In genomic region chr2:3670941-3671340, GRCh38 we compare ENCODE assay signal across 37 cellular contexts. TPM values are rescaled to one million over a fixed set of nuclear protein-coding genes. Genes with fewer than 3 reads are reported as not detected.
"Had no signal": no experiment of that assay in that cellular context is flagged by ENCODE, and none has a peak within 500 bp of the region (broad histone marks: within the 10 kb centered on the region; RNA-seq: fewer than 3 reads in every experiment).

No MANE protein-coding gene starts in this region.

- H3K27me3 ChIP-seq: ascending aorta, cardiac muscle cell had no signal

- H3K36me3 ChIP-seq: ascending aorta, cardiac muscle cell had no signal

- H3K27me3 Mint-ChIP-seq: activated CD4-positive, alpha-beta T cell treated with anti-CD3 and anti-CD28 coated beads, Interleukin-2, amount 10 ng/mL, durations not matched to agents 7 days and 5 days; activated CD8-positive, alpha-beta memory T cell treated with anti-CD3 and anti-CD28 coated beads, Interleukin-2, amount 10 ng/mL, durations not matched to agents 7 days and 5 days; activated naive CD4-positive, alpha-beta T cell treated with anti-CD3 and anti-CD28 coated beads, Interleukin-2, amount 50 U/mL, for 24 hours had no signal

- DNase-seq: activated CD4-positive, alpha-beta T cell treated with anti-CD3 and anti-CD28 coated beads for 36 hours; activated CD4-positive, alpha-beta T cell treated with anti-CD3 and anti-CD28 coated beads, Interleukin-2, amount 10 ng/mL, durations not matched to agents 7 days and 5 days; activated CD4-positive, alpha-beta T cell treated with anti-CD3 and anti-CD28 coated beads, Interleukin-2, amount 50 U/mL, for 48 hours; activated CD8-positive, alpha-beta memory T cell treated with anti-CD3 and anti-CD28 coated beads for 24 hours; activated CD8-positive, alpha-beta memory T cell treated with anti-CD3 and anti-CD28 coated beads, Interleukin-2, amount 10 ng/mL, durations not matched to agents 7 days and 5 days; activated CD8-positive, alpha-beta memory T cell treated with anti-CD3 and anti-CD28 coated beads, Interleukin-2, amount 50 U/mL, for 48 hours; activated gamma-delta T cell; activated naive CD4-positive, alpha-beta T cell treated with Interleukin-2 at 50 U/mL for 16 hours; activated naive CD8-positive, alpha-beta T cell treated with anti-CD3 and anti-CD28 coated beads, Interleukin-2, amount 10 ng/mL, durations not matched to agents 7 days and 5 days; activated T-cell treated with anti-CD3 and anti-CD28 coated beads, Interleukin-2, amount 50 U/mL, for 48 hours; amygdala; MM.1S; MV-4-11; NCI-H1092 treated with DMSO at 0.1 percent for 48 hours; NCI-H1417; NCI-H146; NCI-H187; NCI-H2029 treated with DMSO at 0.1 percent for 48 hours; NCI-H2107; NCI-H2171; NCI-H510A; NCI-H526; NCI-H748 treated with DMSO at 0.1 percent for 48 hours; PC-9; Right ventricle myocardium superior; SW 1271; T-helper 1 cell; T1000 had no signal

- ATAC-seq: activated CD4-positive, alpha-beta T cell treated with anti-CD3 and anti-CD28 coated beads for 36 hours; activated CD4-positive, CD25-positive, alpha-beta regulatory T cell treated with anti-CD3 and anti-CD28 coated beads, Interleukin-2, amount 50 U/mL, for 24 hours; activated CD8-positive, alpha-beta memory T cell treated with anti-CD3 and anti-CD28 coated beads, Interleukin-2, amount 10 ng/mL, durations not matched to agents 7 days and 5 days; WTC11 had no signal

- H3K4me1 Mint-ChIP-seq: activated CD4-positive, alpha-beta T cell treated with anti-CD3 and anti-CD28 coated beads for 36 hours; activated CD4-positive, alpha-beta T cell treated with anti-CD3 and anti-CD28 coated beads, Interleukin-2, amount 10 ng/mL, durations not matched to agents 7 days and 5 days; activated CD8-positive, alpha-beta memory T cell treated with anti-CD3 and anti-CD28 coated beads, Interleukin-2, amount 10 ng/mL, durations not matched to agents 7 days and 5 days; activated naive CD4-positive, alpha-beta T cell treated with anti-CD3 and anti-CD28 coated beads, Interleukin-2, amount 50 U/mL, for 24 hours; activated naive CD8-positive, alpha-beta T cell treated with anti-CD3 and anti-CD28 coated beads, Interleukin-2, amount 10 ng/mL, durations not matched to agents 7 days and 5 days; WTC11 had no signal

- H3K36me3 Mint-ChIP-seq: activated CD8-positive, alpha-beta memory T cell treated with anti-CD3 and anti-CD28 coated beads, Interleukin-2, amount 10 ng/mL, durations not matched to agents 7 days and 5 days; activated naive CD4-positive, alpha-beta T cell treated with anti-CD3 and anti-CD28 coated beads, Interleukin-2, amount 50 U/mL, for 24 hours; activated naive CD8-positive, alpha-beta T cell treated with anti-CD3 and anti-CD28 coated beads, Interleukin-2, amount 10 ng/mL, durations not matched to agents 7 days and 5 days had no signal

- H3K9me3 ChIP-seq: ascending aorta had no signal

- H3K27ac Mint-ChIP-seq: activated CD4-positive, alpha-beta T cell treated with anti-CD3 and anti-CD28 coated beads for 36 hours; activated CD4-positive, alpha-beta T cell treated with anti-CD3 and anti-CD28 coated beads, Interleukin-2, amount 10 ng/mL, durations not matched to agents 7 days and 5 days; activated CD8-positive, alpha-beta memory T cell treated with anti-CD3 and anti-CD28 coated beads, Interleukin-2, amount 10 ng/mL, durations not matched to agents 7 days and 5 days; activated naive CD4-positive, alpha-beta T cell treated with anti-CD3 and anti-CD28 coated beads, Interleukin-2, amount 50 U/mL, for 24 hours; activated naive CD8-positive, alpha-beta T cell treated with anti-CD3 and anti-CD28 coated beads, Interleukin-2, amount 10 ng/mL, durations not matched to agents 7 days and 5 days; WTC11 had no signal

- H3K9me3 Mint-ChIP-seq: activated CD4-positive, alpha-beta T cell treated with anti-CD3 and anti-CD28 coated beads, Interleukin-2, amount 10 ng/mL, durations not matched to agents 7 days and 5 days; activated naive CD4-positive, alpha-beta T cell treated with anti-CD3 and anti-CD28 coated beads, Interleukin-2, amount 50 U/mL, for 24 hours; activated naive CD8-positive, alpha-beta T cell treated with anti-CD3 and anti-CD28 coated beads, Interleukin-2, amount 10 ng/mL, durations not matched to agents 7 days and 5 days had no signal

- H3K27ac ChIP-seq: ascending aorta, cardiac muscle cell, KMS-11, PC-9 had no signal

- H3K4me1 ChIP-seq: ascending aorta had no signal

- H3K4me3 ChIP-seq: ascending aorta, cardiac muscle cell, PC-9 had no signal

- H3K4me3 Mint-ChIP-seq: activated CD4-positive, alpha-beta T cell treated with anti-CD3 and anti-CD28 coated beads for 36 hours; activated CD4-positive, alpha-beta T cell treated with anti-CD3 and anti-CD28 coated beads, Interleukin-2, amount 10 ng/mL, durations not matched to agents 7 days and 5 days; activated CD8-positive, alpha-beta memory T cell treated with anti-CD3 and anti-CD28 coated beads, Interleukin-2, amount 10 ng/mL, durations not matched to agents 7 days and 5 days; activated naive CD4-positive, alpha-beta T cell treated with anti-CD3 and anti-CD28 coated beads, Interleukin-2, amount 50 U/mL, for 24 hours; activated naive CD8-positive, alpha-beta T cell treated with anti-CD3 and anti-CD28 coated beads, Interleukin-2, amount 10 ng/mL, durations not matched to agents 7 days and 5 days; WTC11 had no signal

RNA-seq across cellular contexts. Expression of gene ALLC, which starts 12.9 kb away (rescaled TPM):
- total RNA-seq: activated CD4-positive, alpha-beta T cell treated with anti-CD3 and anti-CD28 coated beads for 36 hours; activated CD4-positive, alpha-beta T cell treated with anti-CD3 and anti-CD28 coated beads, Interleukin-2, amount 10 ng/mL, durations not matched to agents 7 days and 5 days; activated CD8-positive, alpha-beta memory T cell treated with anti-CD3 and anti-CD28 coated beads, Interleukin-2, amount 10 ng/mL, durations not matched to agents 7 days and 5 days; activated naive CD8-positive, alpha-beta T cell treated with anti-CD3 and anti-CD28 coated beads, Interleukin-2, amount 10 ng/mL, durations not matched to agents 7 days and 5 days; ascending aorta; cardiac muscle cell; LHCN-M2; OCI-LY7; PC-9; Right ventricle myocardium superior; T-helper 2 cell treated with Interferon-gamma antibody and Interleukin-4, amounts not matched to agents 100 ng/mL and 5 ng/mL, for 36 hours; WTC11 had no signal

RNA-seq across cellular contexts. Expression of gene DCDC2C, which starts 32.4 kb away (rescaled TPM):
- total RNA-seq: activated CD4-positive, alpha-beta T cell treated with anti-CD3 and anti-CD28 coated beads for 36 hours; activated CD4-positive, alpha-beta T cell treated with anti-CD3 and anti-CD28 coated beads, Interleukin-2, amount 10 ng/mL, durations not matched to agents 7 days and 5 days; activated CD8-positive, alpha-beta memory T cell treated with anti-CD3 and anti-CD28 coated beads, Interleukin-2, amount 10 ng/mL, durations not matched to agents 7 days and 5 days; activated naive CD8-positive, alpha-beta T cell treated with anti-CD3 and anti-CD28 coated beads, Interleukin-2, amount 10 ng/mL, durations not matched to agents 7 days and 5 days; cardiac muscle cell; LHCN-M2; OCI-LY7; PC-9; Right ventricle myocardium superior; T-helper 2 cell treated with Interferon-gamma antibody and Interleukin-4, amounts not matched to agents 100 ng/mL and 5 ng/mL, for 36 hours; WTC11 had no signal
